In the genomic region with DNA sequence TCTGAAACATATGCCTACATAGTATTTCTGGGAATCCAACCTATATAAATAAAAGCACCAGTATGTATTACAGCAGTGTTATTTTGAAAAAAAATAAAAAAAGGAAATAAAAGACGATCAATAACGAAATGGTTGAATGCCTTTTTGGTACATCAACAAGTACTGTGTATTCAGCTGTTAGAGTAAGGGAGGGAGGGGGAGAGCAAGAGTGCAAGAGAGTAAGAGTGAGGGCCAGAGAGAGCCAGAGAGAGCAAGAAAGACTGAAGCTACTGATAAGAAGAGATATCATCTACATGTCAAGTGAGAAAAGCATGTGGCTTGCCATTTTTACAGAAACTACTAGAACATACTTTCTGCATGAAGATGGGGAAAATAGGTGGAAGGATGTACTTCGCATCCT, we compare ENCODE assay signal across 1 cellular context.
TF ChIP-seq lines count a peak whose summit lies in the region.

No MANE protein-coding gene starts in this region.

TF ChIP-seq in H1, 55 proteins besides CTCF, POLR2A, EP300 and RAD21 (continued from another document):
- TF ChIP-seq, protein P1, sequence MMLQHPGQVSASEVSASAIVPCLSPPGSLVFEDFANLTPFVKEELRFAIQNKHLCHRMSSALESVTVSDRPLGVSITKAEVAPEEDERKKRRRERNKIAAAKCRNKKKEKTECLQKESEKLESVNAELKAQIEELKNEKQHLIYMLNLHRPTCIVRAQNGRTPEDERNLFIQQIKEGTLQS (IDR thresholded peaks at IDR 0.05; ENCODE audit: insufficient read depth, low read depth, low read length): no peak
- no peak for TF ChIP-seq YY1 (IDR thresholded peaks at IDR 0.05; ENCODE audit: low read depth, low read length)
